In genomic region chr22:39319284-39320170, GRCh38 we compare ENCODE assay signal across 8 cellular contexts. TPM values are rescaled to one million over a fixed set of nuclear protein-coding genes. Genes with fewer than 3 reads are reported as not detected.
A peak's percentile ranks its signal among the peaks of the same experiment; 100 is the strongest.
DNase-seq lines count a peak whose midpoint lies in the region; ATAC-seq and TF ChIP-seq lines count a peak whose summit lies in the region.

Gene RPL3, minus strand, starts transcription at chr22:39319623. Its CDS starts 26 bp downstream, at chr22:39319597.

- peak within 1 kb of the TSS; percentile 89 for H3K4me3 ChIP-seq in AG04449 (ENCODE audit: low read depth, low read length)
- peak within 1 kb of the TSS; percentile 51 to 87 (median 61) for H3K4me3 ChIP-seq in spleen

- peaks cover 2% of the 10 kb centered on the region for H3K27me3 Mint-ChIP-seq in activated B cell treated with CpG ODN at 0.5 μM for 24 hours

- peak; percentile 10 to 89 (median 82) for TF ChIP-seq POLR2A in spleen (IDR thresholded peaks at IDR 0.05)

- H3K4me3 Mint-ChIP-seq in activated B cell treated with CpG ODN at 0.5 μM for 24 hours, result peak within 1 kb of the TSS; percentile 100

- peaks cover 55% of the 10 kb centered on the region for H3K36me3 Mint-ChIP-seq in activated B cell treated with CpG ODN at 0.5 μM for 24 hours (ENCODE audit: low read depth)

- WGBS in spleen, 5 donors, result 0 to 1% (median 0%) methylated on average over 58 to 73 of the region's 73 CpGs

- no peaks in the 10 kb centered on the region for H3K9me3 Mint-ChIP-seq in activated B cell treated with CpG ODN at 0.5 μM for 24 hours

- peaks cover 38 to 57% (median 51%) of the 10 kb centered on the region in 6 donors for H3K4me1 ChIP-seq in spleen

- H3K27ac ChIP-seq in caudate nucleus (ENCODE audit: low read depth, low read length), result peak within 1 kb of the TSS; percentile 95
- H3K27ac ChIP-seq in spleen, result peak within 1 kb of the TSS; percentile 92 to 100 (median 98)

- CTCF ChIA-PET in AG04449 (lab: Yijun Ruan, JAX) (interaction anchor here (1.1 to 8.1 kb wide), 13 partner anchors 10 to 215 kb away, joined by 3 to 258 read pairs (median 9); partner anchors contain the start of genes SYNGR1 and TAB1), activated B cell treated with CpG ODN at 0.5 μM for 24 hours (lab: Charles Lee) (interaction anchor here (0.6 to 6.3 kb wide), 17 partner anchors 12 to 716 kb away, joined by 3 to 62 read pairs (median 5); partner anchors contain the start of gene CBX7)

- H3K9me3 ChIP-seq in spleen, result no peaks in the 10 kb centered on the region

- H3K4me1 Mint-ChIP-seq in activated B cell treated with CpG ODN at 0.5 μM for 24 hours, result peaks cover 46% of the 10 kb centered on the region

- H3K27ac Mint-ChIP-seq in activated B cell treated with CpG ODN at 0.5 μM for 24 hours, result peak within 1 kb of the TSS; percentile 99

- DNase-seq in AG04449 (ENCODE audit: low read depth, low spot score) (peak; percentile 91), NCI-H226 (peak; percentile 87), activated B cell treated with CpG ODN at 0.5 μM for 24 hours (peak; percentile 99), caudate nucleus (lab: John Stamatoyannopoulos, UW) (peak; percentile 43 to 98 (median 94)), inferior parietal cortex (ENCODE audit: extremely low spot score) (peak; percentile 99), spleen (peak; percentile 99)

- H3K27me3 ChIP-seq in spleen (replicated peaks in 1 of 7), result no peaks in the 10 kb centered on the region

- intact Hi-C loops in activated B cell treated with CpG ODN at 0.5 μM for 24 hours (cut with micrococcal nuclease), result loop anchor here (1.0 to 5.0 kb wide), 10 partner anchors 32 to 725 kb away; partner anchors contain the start of genes ATF4, CBX6, CBX7 and JOSD1
- intact Hi-C loops in spleen (cut with DNase I; ENCODE audit: low total_unique reads), result loop anchor here (5.0 to 10.0 kb wide), 2 partner anchors 305 to 447 kb away; partner anchors contain the start of genes APOBEC3C and CBX6

- POLR2A ChIA-PET in AG04449 (lab: Yijun Ruan, JAX), result interaction anchor here (0.6 to 6.6 kb wide), 46 partner anchors 9 to 725 kb away, joined by 3 to 87 read pairs (median 4); partner anchors contain the start of genes ATF4, CBX6, CBX7 and MIEF1
- POLR2A ChIA-PET in activated B cell treated with CpG ODN at 0.5 μM for 24 hours (lab: Charles Lee), result interaction anchor here (0.6 to 6.1 kb wide), 83 partner anchors 8 to 1967 kb away, joined by 3 to 94 read pairs (median 4); partner anchors contain the start of genes ANKRD54, APOBEC3B, APOBEC3C and ATF4

- no peak for TF ChIP-seq CTCF in AG04449 (IDR thresholded peaks at IDR 0.05; ENCODE audit: insufficient read depth, low read length, missing control alignments)
- TF ChIP-seq CTCF in activated B cell treated with CpG ODN at 0.5 μM for 24 hours (IDR thresholded peaks at IDR 0.05), result no peak
- peak in 10 of 11 experiments; percentile 3 to 56 (median 31) for TF ChIP-seq CTCF in spleen (IDR thresholded peaks at IDR 0.05 in 8 of 11, conservative IDR thresholded peaks at IDR 0.05 in 3 of 11)

- peak; percentile 89 for ATAC-seq in GM18907 (IDR thresholded peaks at IDR 0.05; ENCODE audit: unreplicated experiment)
- peak; percentile 78 for ATAC-seq in HG03159 (IDR thresholded peaks at IDR 0.05; ENCODE audit: unreplicated experiment)
- ATAC-seq in activated B cell treated with CpG ODN at 0.5 μM for 24 hours (ENCODE audit: low read depth), result peak; percentile 87

- peaks cover 8 to 39% (median 35%) of the 10 kb centered on the region in 6 donors for H3K36me3 ChIP-seq in spleen

RNA-seq across cellular contexts. Expression of gene RPL3, which starts in this region (rescaled TPM):
- total RNA-seq in activated B cell treated with CpG ODN at 0.5 μM for 24 hours (3,087 and 3,439 TPM in 2 replicates), spleen (1,000 to 10,000 TPM; 1,607 to 2,098 (median 1,685) TPM)
- 1,000 to 10,000 TPM; 4,418 to 6,240 (median 4,821) TPM for polyA plus RNA-seq in spleen

Comparison
In these comparisons a context has a peak if more than half of its experiments do, and no peak if none do; other contexts are left out.
1. Peak in every context shown above with its lines: DNase-seq, ATAC-seq, H3K4me3 ChIP-seq and H3K27ac ChIP-seq.
2. CTCF ChIP-seq: peak in spleen (10 of 11); none in AG04449 (single experiment) and activated B cell treated with CpG ODN at 0.5 μM for 24 hours (single experiment).